18 cellular contexts compared by ENCODE assay signal in the genomic region with DNA sequence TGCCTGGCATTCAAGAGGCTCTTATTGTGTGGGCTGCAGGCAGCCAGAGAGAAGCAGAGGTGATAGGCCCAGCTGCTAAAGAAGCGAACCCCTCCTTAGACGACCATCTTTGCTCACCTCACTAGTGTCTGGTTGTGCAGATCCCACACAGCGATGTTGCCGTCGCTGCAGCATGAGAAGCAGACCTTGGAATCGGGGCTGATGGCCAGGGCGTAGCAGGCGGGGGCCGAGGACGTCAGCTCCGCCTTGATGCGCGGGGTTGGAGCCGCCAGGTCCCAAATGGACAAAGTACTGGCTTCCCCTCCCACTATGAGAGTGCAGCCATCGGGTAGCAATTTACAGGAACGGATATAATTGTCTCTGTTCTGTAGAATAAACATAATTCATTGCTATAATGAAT.
A peak's percentile ranks its signal among the peaks of the same experiment; 100 is the strongest.
DNase-seq lines count a peak whose midpoint lies in the region; ATAC-seq, FAIRE-seq and TF ChIP-seq lines count a peak whose summit lies in the region.
"Had no signal": no experiment of that assay in that cellular context is flagged by ENCODE, and none has a peak within 500 bp of the region (broad histone marks: within the 10 kb centered on the region; RNA-seq: fewer than 3 reads in every experiment).

No MANE protein-coding gene starts in this region.

- no peaks in the 10 kb centered on the region for H3K27me3 ChIP-seq in tibial artery
- H3K27me3 ChIP-seq in HAP-1 (ENCODE audit: low read depth): no peaks in the 10 kb centered on the region
- no peaks in the 10 kb centered on the region for H3K27me3 ChIP-seq in pancreas
- H3K27me3 ChIP-seq: BE2C had no signal

- FAIRE-seq in kidney (lab: Jason Lieb, UNC): no peak
- no peak for FAIRE-seq in pancreas (lab: Jason Lieb, UNC)
- FAIRE-seq: A204.1, GM19239, H1 had no signal

- no peaks in the 10 kb centered on the region for H3K9me3 ChIP-seq in kidney (ENCODE audit: control insufficient read depth in 1 of 2, low read length in 2 of 2)
- H3K9me3 ChIP-seq in tibial artery: no peaks in the 10 kb centered on the region
- H3K9me3 ChIP-seq in HAP-1: no peaks in the 10 kb centered on the region
- H3K9me3 ChIP-seq in pancreas: no peaks in the 10 kb centered on the region
- H3K9me3 ChIP-seq: BE2C, Caco-2 had no signal

- intact Hi-C loops in kidney (cut with DNase I): no loop called here
- intact Hi-C loops in tibial artery (cut with DNase I; ENCODE audit: low total_unique reads): no loop called here
- intact Hi-C loops in pancreas (cut with DNase I): no loop called here

- no peak for ATAC-seq in pancreas

- no peak overlapping the region for H3K9ac ChIP-seq in kidney (ENCODE audit: low read length in 2 of 2)

- H3K4me3 ChIP-seq in coronary artery (no peak overlapping the region), kidney (ENCODE audit: low read length in 2 of 2) (no peak overlapping the region), tibial artery (no peak overlapping the region), HAP-1 (no peak overlapping the region), pancreas (no peak overlapping the region)

- WGBS in pancreas, 2 donors: 97% methylated on average over 16 of the region's 16 CpGs

- in situ Hi-C loops in HAP-1 (cut with MboI; ENCODE audit: low sequenced_read_pairs): no loop called here

- H3K4me1 ChIP-seq in kidney (ENCODE audit: control insufficient read depth in 1 of 2, insufficient read depth in 1 of 2, low read depth in 1 of 2, low read length in 2 of 2) (peaks cover 0 to 9% of the 10 kb centered on the region in 2 donors), tibial artery (peaks cover 0 to 80% (median 27%) of the 10 kb centered on the region in 4 donors), HAP-1 (no peaks in the 10 kb centered on the region), pancreas (peaks cover 17 to 28% (median 22%) of the 10 kb centered on the region in 3 donors)
- H3K4me1 ChIP-seq: Caco-2 had no signal

- DNase-seq in coronary artery (ENCODE audit: low spot score) (no peak), kidney (peak; percentile 59), tibial artery (no peak), EL (no peak), HAP-1 (ENCODE audit: low spot score in 2 of 2) (no peak), pancreas (no peak)
- DNase-seq: BE2C; Caco-2; CD8-positive, alpha-beta memory T cell; DND-41; GF-D8; HCEC 1CT; HFFc6 had no signal

- TF ChIP-seq CTCF in C4-2B (conservative IDR thresholded peaks at IDR 0.05) (no peak), coronary artery (IDR thresholded peaks at IDR 0.05) (no peak), kidney (IDR thresholded peaks at IDR 0.05; ENCODE audit: borderline replicate concordance, extremely low read depth, insufficient read depth) (no peak), tibial artery (IDR thresholded peaks at IDR 0.05) (no peak), pancreas (IDR thresholded peaks at IDR 0.05) (no peak)

- H3K36me3 ChIP-seq in kidney (ENCODE audit: control insufficient read depth in 1 of 2, insufficient read depth in 2 of 2, low read length in 2 of 2): peaks cover 0 to 2% of the 10 kb centered on the region in 2 donors
- peaks cover 5 to 38% (median 12%) of the 10 kb centered on the region in 3 donors for H3K36me3 ChIP-seq in tibial artery
- no peaks in the 10 kb centered on the region for H3K36me3 ChIP-seq in HAP-1 (replicated peaks)
- H3K36me3 ChIP-seq in pancreas: peaks cover 0 to 15% (median 0%) of the 10 kb centered on the region in 3 donors

- H3K27ac ChIP-seq in C4-2B (peak overlapping the region; percentile 12; the same call in 1 of the 2 replicates), coronary artery (peak overlapping the region; percentile 44 to 89), kidney (ENCODE audit: low read depth in 2 of 2, low read length in 2 of 2) (no peak overlapping the region), tibial artery (peak overlapping the region; percentile 71 to 73), pancreas (no peak overlapping the region)
- H3K27ac ChIP-seq: HL-60 had no signal

Comparison
In these comparisons a context has a peak if more than half of its experiments do, and no peak if none do; other contexts are left out.
1. H3K27ac ChIP-seq: peak in C4-2B (single experiment), coronary artery (2 of 2) and tibial artery (2 of 2); none in kidney (0 of 2) and pancreas (0 of 4).